27 cellular contexts compared by ENCODE assay signal in genomic region chr12:111123390-111123789, GRCh38.
"Had no signal": no experiment of that assay in that cellular context is flagged by ENCODE, and none has a peak within 500 bp of the region (broad histone marks: within the 10 kb centered on the region; RNA-seq: fewer than 3 reads in every experiment).

No MANE protein-coding gene starts in this region.

- H3K4me3 Mint-ChIP-seq: activated B cell treated with CpG ODN at 0.5 μM for 24 hours; activated CD8-positive, alpha-beta T cell treated with anti-CD3 and anti-CD28 coated beads for 36 hours; activated naive CD8-positive, alpha-beta T cell; activated T-cell treated with anti-CD3 and anti-CD28 coated beads, Interleukin-2, amount 50 U/mL, for 4 hours; activated T-helper 17 cell treated with anti-CD3 and anti-CD28 coated beads, Interleukin-2, amount 50 U/mL, for 72 hours; endodermal cell; T-helper 17 cell; T-helper 2 cell treated with Interferon-gamma antibody and Interleukin-4, amounts not matched to agents 5 μg/mL and 100 μg/mL, for 36 hours had no signal

- H3K36me3 Mint-ChIP-seq: activated naive CD8-positive, alpha-beta T cell had no signal

- H3K9me3 Mint-ChIP-seq: activated B cell treated with CpG ODN at 0.5 μM for 24 hours; activated CD8-positive, alpha-beta T cell treated with anti-CD3 and anti-CD28 coated beads for 36 hours; activated T-cell treated with anti-CD3 and anti-CD28 coated beads, Interleukin-2, amount 50 U/mL, for 4 hours; activated T-helper 17 cell treated with anti-CD3 and anti-CD28 coated beads, Interleukin-2, amount 50 U/mL, for 72 hours; endodermal cell; T-helper 2 cell treated with Interferon-gamma antibody and Interleukin-4, amounts not matched to agents 5 μg/mL and 100 μg/mL, for 36 hours had no signal

- H3K27me3 Mint-ChIP-seq: activated CD8-positive, alpha-beta T cell treated with anti-CD3 and anti-CD28 coated beads for 36 hours; activated naive CD8-positive, alpha-beta T cell had no signal

- H3K36me3 ChIP-seq: heart left ventricle had no signal

- H3K4me3 ChIP-seq: heart left ventricle had no signal

- ATAC-seq: activated CD4-positive, CD25-positive, alpha-beta regulatory T cell treated with anti-CD3 and anti-CD28 coated beads, Interleukin-2, amount 50 U/mL, for 24 hours; activated CD8-positive, alpha-beta T cell treated with anti-CD3 and anti-CD28 coated beads for 36 hours; activated T-cell treated with anti-CD3 and anti-CD28 coated beads, Interleukin-2, amount 50 U/mL, for 4 hours; activated T-helper 17 cell treated with anti-CD3 and anti-CD28 coated beads, Interleukin-2, amount 50 U/mL, for 72 hours; esophagus mucosa; heart left ventricle; T-helper 17 cell had no signal

- H3K4me1 Mint-ChIP-seq: activated B cell treated with CpG ODN at 0.5 μM for 24 hours; activated T-helper 17 cell treated with anti-CD3 and anti-CD28 coated beads, Interleukin-2, amount 50 U/mL, for 72 hours; T-helper 17 cell had no signal

- H3K27ac ChIP-seq: heart left ventricle had no signal

- DNase-seq: activated B cell treated with CpG ODN at 0.5 μM for 24 hours; activated CD4-positive, alpha-beta T cell treated with anti-CD3 and anti-CD28 coated beads for 48 hours; activated CD4-positive, alpha-beta T cell treated with anti-CD3 and anti-CD28 coated beads, Interleukin-2, amount 50 U/mL, for 1 hour; activated CD4-positive, alpha-beta T cell treated with anti-CD3 and anti-CD28 coated beads, Interleukin-2, amount 50 U/mL, for 48 hours; activated CD8-positive, alpha-beta memory T cell treated with anti-CD3 and anti-CD28 coated beads for 24 hours; activated CD8-positive, alpha-beta T cell treated with anti-CD3 and anti-CD28 coated beads for 36 hours; activated effector memory CD4-positive, alpha-beta T cell treated with Interleukin-2 at 50 U/mL for 16 hours; activated gamma-delta T cell treated with Interleukin-2 at 50 U/mL for 16 hours; activated naive CD4-positive, alpha-beta T cell treated with anti-CD3 and anti-CD28 coated beads, Interleukin-2, amount 50 U/mL, for 16 hours; activated naive CD4-positive, alpha-beta T cell treated with Interleukin-2 at 50 U/mL for 16 hours; activated T-cell treated with anti-CD3 and anti-CD28 coated beads, Interleukin-2, amount 50 U/mL, for 4 hours; amniotic stem cell; anterior cingulate cortex; caudate nucleus; cortex of kidney; effector memory CD4-positive, alpha-beta T cell; endodermal cell; foreskin fibroblast; glutamatergic neuron; heart left ventricle; T-helper 1 cell; T-helper 17 cell had no signal

- H3K27ac Mint-ChIP-seq: activated B cell treated with CpG ODN at 0.5 μM for 24 hours; activated CD8-positive, alpha-beta T cell treated with anti-CD3 and anti-CD28 coated beads for 36 hours; activated naive CD8-positive, alpha-beta T cell; activated T-helper 17 cell treated with anti-CD3 and anti-CD28 coated beads, Interleukin-2, amount 50 U/mL, for 72 hours; endodermal cell; T-helper 17 cell; T-helper 2 cell treated with Interferon-gamma antibody and Interleukin-4, amounts not matched to agents 5 μg/mL and 100 μg/mL, for 36 hours had no signal
